21 cellular contexts compared by ENCODE assay signal in the genomic region with DNA sequence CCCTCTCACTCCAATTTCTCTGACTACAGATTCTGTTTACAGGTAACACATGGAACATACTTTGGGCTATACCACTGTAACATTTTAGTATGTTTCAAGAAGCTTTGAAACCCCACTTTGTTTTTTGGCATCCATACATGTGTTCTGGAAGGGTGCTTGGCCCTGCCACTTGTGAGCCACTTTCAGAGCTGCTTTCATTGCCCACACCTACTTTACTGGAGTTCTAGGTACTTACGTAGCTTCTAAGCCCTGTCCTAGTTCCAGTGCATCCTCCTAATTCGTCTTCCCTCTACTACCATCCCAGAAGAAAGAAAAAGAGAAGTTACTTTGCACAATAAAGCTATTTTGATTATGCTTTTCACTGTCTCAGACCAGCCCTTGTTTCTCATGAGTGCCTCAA. TPM values are rescaled to one million over a fixed set of nuclear protein-coding genes. Genes with fewer than 3 reads are reported as not detected.
DNase-seq lines count a peak whose midpoint lies in the region; ATAC-seq and TF ChIP-seq lines count a peak whose summit lies in the region.
"Had no signal": no experiment of that assay in that cellular context is flagged by ENCODE, and none has a peak within 500 bp of the region (broad histone marks: within the 10 kb centered on the region; RNA-seq: fewer than 3 reads in every experiment).

No MANE protein-coding gene starts in this region.

- H3K36me3 Mint-ChIP-seq in GM23338 (ENCODE audit: low read depth): peaks cover 10% of the 10 kb centered on the region
- H3K36me3 Mint-ChIP-seq: natural killer cell treated with Interleukin-12 subunit alpha and Interleukin-12 subunit beta and Interleukin-15 and Interleukin-18, amount 100 ng/mL, for 72 hours had no signal

- peak overlapping the region; percentile 98 for H3K27ac ChIP-seq in GM23338 (ENCODE audit: low read depth)
- H3K27ac ChIP-seq in angular gyrus (ENCODE audit: low read depth, low read length): peak overlapping the region; percentile 74
- H3K27ac ChIP-seq in parathyroid adenoma: peak overlapping the region; percentile 88
- H3K27ac ChIP-seq in foreskin keratinocyte: no peak overlapping the region
- H3K27ac ChIP-seq in MM.1S (ENCODE audit: low read length): no peak overlapping the region
- H3K27ac ChIP-seq: right lobe of liver had no signal

- peaks cover 41% of the 10 kb centered on the region for H3K4me1 Mint-ChIP-seq in GM23338

- no peak overlapping the region for H3K9ac ChIP-seq in parathyroid adenoma
- H3K9ac ChIP-seq in MM.1S (ENCODE audit: low read length): no peak overlapping the region

- H3K27me3 ChIP-seq in GM23338 (ENCODE audit: insufficient read depth) (no peaks in the 10 kb centered on the region), parathyroid adenoma (ENCODE audit: control insufficient read depth, insufficient read depth, low read length) (no peaks in the 10 kb centered on the region), foreskin keratinocyte (no peaks in the 10 kb centered on the region), MM.1S (replicated peaks; ENCODE audit: insufficient read depth, low read length) (no peaks in the 10 kb centered on the region)
- H3K27me3 ChIP-seq: body of pancreas, MG63, right lobe of liver had no signal

- no peak overlapping the region for H2AFZ ChIP-seq in GM23338
- no peak overlapping the region for H2AFZ ChIP-seq in parathyroid adenoma
- H2AFZ ChIP-seq in MM.1S (ENCODE audit: low read length): no peak overlapping the region

- peak overlapping the region; percentile 32; the same call in 1 of the 2 replicates for H3K4me3 ChIP-seq in GM23338
- no peak overlapping the region for H3K4me3 ChIP-seq in parathyroid adenoma (ENCODE audit: low read depth, low read length)
- H3K4me3 ChIP-seq in MM.1S (ENCODE audit: low read length): no peak overlapping the region
- H3K4me3 ChIP-seq: body of pancreas, HAP-1, right lobe of liver had no signal

- H3K27me3 Mint-ChIP-seq in GM23338 (ENCODE audit: insufficient read depth, low read depth, poor library complexity): peaks cover 6% of the 10 kb centered on the region
- H3K27me3 Mint-ChIP-seq: natural killer cell treated with Interleukin-12 subunit alpha and Interleukin-12 subunit beta and Interleukin-15 and Interleukin-18, amount 100 ng/mL, for 72 hours had no signal

- H3K4me1 ChIP-seq in GM23338 (ENCODE audit: insufficient read depth): peaks cover 30% of the 10 kb centered on the region
- H3K4me1 ChIP-seq in parathyroid adenoma: peaks cover 12% of the 10 kb centered on the region
- no peaks in the 10 kb centered on the region for H3K4me1 ChIP-seq in foreskin keratinocyte
- no peaks in the 10 kb centered on the region for H3K4me1 ChIP-seq in MM.1S (ENCODE audit: low read length)
- H3K4me1 ChIP-seq: HAP-1, right lobe of liver had no signal

- no peak for DNase-seq in GM23338 (ENCODE audit: low spot score)
- no peak for DNase-seq in left ventricle myocardium superior
- no peak for DNase-seq in foreskin keratinocyte
- no peak for DNase-seq in MM.1S
- no peak for DNase-seq in foreskin melanocyte
- DNase-seq in stimulated activated CD4-positive, alpha-beta T cell treated with anti-CD3 and anti-CD28 coated beads, Interleukin-2, amount 100 ng/mL, for 24 hours: no peak
- DNase-seq: activated naive CD4-positive, alpha-beta T cell treated with Interleukin-2 at 50 U/mL for 16 hours; activated T-cell treated with anti-CD3 and anti-CD28 coated beads for 4 hours; AML-193; body of pancreas; GDM1; NCI-H2029; right lobe of liver; stimulated activated CD4-positive, alpha-beta T cell treated with anti-CD3 and anti-CD28 coated beads, Interleukin-4, amount 100 ng/mL, for 24 hours; stimulated activated CD8-positive, alpha-beta memory T cell treated with anti-CD3 and anti-CD28 coated beads, Interleukin-4, amount 100 ng/mL, for 48 hours had no signal

- H3K79me2 ChIP-seq in GM23338 (replicated peaks; ENCODE audit: insufficient read depth): no peaks in the 10 kb centered on the region
- no peaks in the 10 kb centered on the region for H3K79me2 ChIP-seq in parathyroid adenoma
- H3K79me2 ChIP-seq in MM.1S (ENCODE audit: low read length): peaks cover 14% of the 10 kb centered on the region

- H3K9me3 ChIP-seq in parathyroid adenoma (ENCODE audit: control insufficient read depth, low read length): no peaks in the 10 kb centered on the region
- H3K9me3 ChIP-seq in MM.1S (replicated peaks; ENCODE audit: insufficient read depth, low read length): no peaks in the 10 kb centered on the region
- H3K9me3 ChIP-seq: body of pancreas, HAP-1, MG63, right lobe of liver had no signal

- H4K20me1 ChIP-seq in GM23338 (replicated peaks; ENCODE audit: insufficient read depth) (no peaks in the 10 kb centered on the region), MM.1S (ENCODE audit: insufficient read depth, low read length) (no peaks in the 10 kb centered on the region)

- H3K4me2 ChIP-seq in GM23338 (peak overlapping the region; percentile 65), parathyroid adenoma (ENCODE audit: low read length) (no peak overlapping the region), MM.1S (ENCODE audit: low read depth, low read length) (no peak overlapping the region)

- ATAC-seq in GM23338: peak; percentile 27
- peak; percentile 26 for ATAC-seq in left ventricle myocardium superior
- ATAC-seq in foreskin keratinocyte: no peak
- ATAC-seq: body of pancreas; natural killer cell treated with Interleukin-12 subunit alpha and Interleukin-12 subunit beta and Interleukin-15 and Interleukin-18, amount 100 ng/mL, for 72 hours; right lobe of liver had no signal

- intact Hi-C loops in left ventricle myocardium superior (cut with micrococcal nuclease): no loop called here

- H3F3A ChIP-seq in GM23338 (replicated peaks; ENCODE audit: low read depth): 0 out of 2 replicates have a peak, but pooled peaks cover 2% of the 10 kb centered on the region
- H3F3A ChIP-seq in MM.1S (ENCODE audit: insufficient read depth, low read length): peaks cover 28% of the 10 kb centered on the region

- H3K27ac Mint-ChIP-seq in GM23338: peak overlapping the region; percentile 98
- H3K27ac Mint-ChIP-seq: natural killer cell treated with Interleukin-12 subunit alpha and Interleukin-12 subunit beta and Interleukin-15 and Interleukin-18, amount 100 ng/mL, for 72 hours had no signal

- H3K9me3 Mint-ChIP-seq in GM23338: peaks cover 7% of the 10 kb centered on the region; the same call in 1 of the 3 replicates
- H3K9me3 Mint-ChIP-seq: natural killer cell treated with Interleukin-12 subunit alpha and Interleukin-12 subunit beta and Interleukin-15 and Interleukin-18, amount 100 ng/mL, for 72 hours had no signal

- H3K9me2 ChIP-seq in GM23338 (ENCODE audit: insufficient read depth): no peaks in the 10 kb centered on the region
- H3K9me2 ChIP-seq in MM.1S (replicated peaks; ENCODE audit: insufficient read depth, low read length): no peaks in the 10 kb centered on the region

- TF ChIP-seq CTCF in GM23338 (conservative IDR thresholded peaks at IDR 0.05; ENCODE audit: low read depth in 2 of 2) (no peak), parathyroid adenoma (IDR thresholded peaks at IDR 0.05) (no peak), foreskin keratinocyte (conservative IDR thresholded peaks at IDR 0.05) (no peak), MM.1S (IDR thresholded peaks at IDR 0.05; ENCODE audit: low read length) (no peak)

- H3K4me3 Mint-ChIP-seq in GM23338: no peak overlapping the region; the same call in 2 of the 3 replicates
- H3K4me3 Mint-ChIP-seq: natural killer cell treated with Interleukin-12 subunit alpha and Interleukin-12 subunit beta and Interleukin-15 and Interleukin-18, amount 100 ng/mL, for 72 hours had no signal

- no peaks in the 10 kb centered on the region for H3K36me3 ChIP-seq in GM23338 (ENCODE audit: insufficient read depth)
- no peaks in the 10 kb centered on the region for H3K36me3 ChIP-seq in parathyroid adenoma (ENCODE audit: control insufficient read depth, insufficient read depth, low read length)
- peaks cover 6% of the 10 kb centered on the region; the same call in 1 of the 2 replicates for H3K36me3 ChIP-seq in MM.1S (replicated peaks; ENCODE audit: insufficient read depth, low read length)
- H3K36me3 ChIP-seq: HAP-1, MG63 had no signal

TF ChIP-seq in GM23338, 12 proteins besides CTCF, POLR2A, EP300 and RAD21 (continues in another document):
- TF ChIP-seq, protein P1, sequence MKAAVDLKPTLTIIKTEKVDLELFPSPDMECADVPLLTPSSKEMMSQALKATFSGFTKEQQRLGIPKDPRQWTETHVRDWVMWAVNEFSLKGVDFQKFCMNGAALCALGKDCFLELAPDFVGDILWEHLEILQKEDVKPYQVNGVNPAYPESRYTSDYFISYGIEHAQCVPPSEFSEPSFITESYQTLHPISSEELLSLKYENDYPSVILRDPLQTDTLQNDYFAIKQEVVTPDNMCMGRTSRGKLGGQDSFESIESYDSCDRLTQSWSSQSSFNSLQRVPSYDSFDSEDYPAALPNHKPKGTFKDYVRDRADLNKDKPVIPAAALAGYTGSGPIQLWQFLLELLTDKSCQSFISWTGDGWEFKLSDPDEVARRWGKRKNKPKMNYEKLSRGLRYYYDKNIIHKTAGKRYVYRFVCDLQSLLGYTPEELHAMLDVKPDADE (IDR thresholded peaks at IDR 0.05): no peak
- no peak for TF ChIP-seq NANOG (IDR thresholded peaks at IDR 0.05; ENCODE audit: borderline replicate concordance)
- no peak for TF ChIP-seq POLR2AphosphoS5 (IDR thresholded peaks at IDR 0.05; ENCODE audit: low read depth)

RNA-seq across cellular contexts. Expression of a gene that starts 26.5 kb away (rescaled TPM):
- total RNA-seq in GM23338 (2014; rRNA removed; shearing (Covaris generic)): 0.63 and 1.0 TPM in 2 replicates
- 0.50 and 1.1 TPM in 2 replicates for polyA plus RNA-seq in GM23338 (2016; fragmentation: Nextera tagmentation; extraction: Ambion mirVana)
- not detected for total RNA-seq in left ventricle myocardium superior
- total RNA-seq in foreskin keratinocyte: not detected in 2 replicates
- polyA plus RNA-seq in foreskin keratinocyte: not detected in 2 replicates
- total RNA-seq: body of pancreas; natural killer cell treated with Interleukin-12 subunit alpha and Interleukin-12 subunit beta and Interleukin-15 and Interleukin-18, amount 100 ng/mL, for 72 hours; right lobe of liver had no signal
- polyA plus RNA-seq: liver had no signal

Comparison
In these comparisons a context has a peak if more than half of its experiments do, and no peak if none do; other contexts are left out.
1. H3K27ac ChIP-seq: peak in GM23338 (single experiment), angular gyrus (single experiment) and parathyroid adenoma (single experiment); none in foreskin keratinocyte (single experiment) and MM.1S (single experiment).